Comparison of ENCODE assay signal across 15 cellular contexts in the genomic region with DNA sequence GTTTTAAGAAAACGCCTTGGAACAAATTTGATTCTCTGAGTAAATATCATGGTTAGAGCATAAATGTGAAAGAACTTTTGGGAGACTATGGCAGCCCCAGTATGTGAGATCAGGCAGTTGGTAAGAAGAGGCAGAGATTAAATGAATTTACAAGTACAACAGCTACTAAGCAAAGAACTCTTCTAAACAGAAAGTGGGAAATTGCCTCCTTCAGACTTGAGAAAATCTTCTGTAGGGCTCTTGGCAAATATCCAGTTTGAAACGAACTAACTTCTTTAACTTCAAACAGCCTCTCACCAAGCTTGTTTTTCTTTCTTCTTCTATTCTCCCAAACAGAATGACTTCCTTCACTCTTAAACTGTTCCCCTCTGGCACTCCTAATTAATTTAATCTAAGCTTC.
"Had no signal": no experiment of that assay in that cellular context is flagged by ENCODE, and none has a peak within 500 bp of the region (broad histone marks: within the 10 kb centered on the region; RNA-seq: fewer than 3 reads in every experiment).

No MANE protein-coding gene starts in this region.

- H3K9me3 ChIP-seq: mucosa of descending colon, prostate gland, stomach had no signal

- H3K36me3 ChIP-seq: cardiac muscle cell, prostate gland, stomach, WERI-Rb-1 had no signal

- H3K4me1 Mint-ChIP-seq: activated CD4-positive, alpha-beta T cell treated with anti-CD3 and anti-CD28 coated beads for 36 hours; activated naive CD8-positive, alpha-beta T cell treated with anti-CD3 and anti-CD28 coated beads for 36 hours; natural killer cell had no signal

- H3K9me3 Mint-ChIP-seq: activated CD4-positive, alpha-beta memory T cell treated with anti-CD3 and anti-CD28 coated beads, Interleukin-2, amount 10 ng/mL, durations not matched to agents 7 days and 5 days; activated naive CD8-positive, alpha-beta T cell treated with anti-CD3 and anti-CD28 coated beads for 36 hours; natural killer cell had no signal

- H3K27ac Mint-ChIP-seq: activated CD4-positive, alpha-beta memory T cell treated with anti-CD3 and anti-CD28 coated beads, Interleukin-2, amount 10 ng/mL, durations not matched to agents 7 days and 5 days; activated CD4-positive, alpha-beta T cell treated with anti-CD3 and anti-CD28 coated beads for 36 hours; activated naive CD8-positive, alpha-beta T cell treated with anti-CD3 and anti-CD28 coated beads for 36 hours; natural killer cell had no signal

- H3K27ac ChIP-seq: cardiac muscle cell, prostate gland, stomach, WERI-Rb-1 had no signal

- H3K4me3 ChIP-seq: cardiac muscle cell, mucosa of descending colon, prostate gland, stomach had no signal

- DNase-seq: activated CD4-positive, alpha-beta memory T cell treated with anti-CD3 and anti-CD28 coated beads, Interleukin-2, amount 10 ng/mL, durations not matched to agents 7 days and 5 days; activated CD4-positive, alpha-beta T cell treated with anti-CD3 and anti-CD28 coated beads for 36 hours; activated gamma-delta T cell; activated naive CD8-positive, alpha-beta T cell treated with anti-CD3 and anti-CD28 coated beads for 36 hours; activated T-cell treated with anti-CD3 and anti-CD28 coated beads, Interleukin-2, amount 50 U/mL, for 48 hours; anterior cingulate cortex; left cardiac atrium; natural killer cell; occipital lobe; stimulated activated CD4-positive, alpha-beta T cell treated with anti-CD3 and anti-CD28 coated beads, Interleukin-4, amount 100 ng/mL, for 4 hours; stomach; WERI-Rb-1 had no signal

- H3K36me3 Mint-ChIP-seq: activated naive CD8-positive, alpha-beta T cell treated with anti-CD3 and anti-CD28 coated beads for 36 hours; natural killer cell had no signal

- ATAC-seq: activated CD4-positive, alpha-beta T cell treated with anti-CD3 and anti-CD28 coated beads for 36 hours; left cardiac atrium; natural killer cell had no signal

- H3K4me1 ChIP-seq: prostate gland, stomach had no signal

- H3K4me3 Mint-ChIP-seq: activated CD4-positive, alpha-beta memory T cell treated with anti-CD3 and anti-CD28 coated beads, Interleukin-2, amount 10 ng/mL, durations not matched to agents 7 days and 5 days; activated CD4-positive, alpha-beta T cell treated with anti-CD3 and anti-CD28 coated beads for 36 hours; activated naive CD8-positive, alpha-beta T cell treated with anti-CD3 and anti-CD28 coated beads for 36 hours; natural killer cell had no signal

- H3K27me3 ChIP-seq: cardiac muscle cell, stomach had no signal
